In the genomic region with DNA sequence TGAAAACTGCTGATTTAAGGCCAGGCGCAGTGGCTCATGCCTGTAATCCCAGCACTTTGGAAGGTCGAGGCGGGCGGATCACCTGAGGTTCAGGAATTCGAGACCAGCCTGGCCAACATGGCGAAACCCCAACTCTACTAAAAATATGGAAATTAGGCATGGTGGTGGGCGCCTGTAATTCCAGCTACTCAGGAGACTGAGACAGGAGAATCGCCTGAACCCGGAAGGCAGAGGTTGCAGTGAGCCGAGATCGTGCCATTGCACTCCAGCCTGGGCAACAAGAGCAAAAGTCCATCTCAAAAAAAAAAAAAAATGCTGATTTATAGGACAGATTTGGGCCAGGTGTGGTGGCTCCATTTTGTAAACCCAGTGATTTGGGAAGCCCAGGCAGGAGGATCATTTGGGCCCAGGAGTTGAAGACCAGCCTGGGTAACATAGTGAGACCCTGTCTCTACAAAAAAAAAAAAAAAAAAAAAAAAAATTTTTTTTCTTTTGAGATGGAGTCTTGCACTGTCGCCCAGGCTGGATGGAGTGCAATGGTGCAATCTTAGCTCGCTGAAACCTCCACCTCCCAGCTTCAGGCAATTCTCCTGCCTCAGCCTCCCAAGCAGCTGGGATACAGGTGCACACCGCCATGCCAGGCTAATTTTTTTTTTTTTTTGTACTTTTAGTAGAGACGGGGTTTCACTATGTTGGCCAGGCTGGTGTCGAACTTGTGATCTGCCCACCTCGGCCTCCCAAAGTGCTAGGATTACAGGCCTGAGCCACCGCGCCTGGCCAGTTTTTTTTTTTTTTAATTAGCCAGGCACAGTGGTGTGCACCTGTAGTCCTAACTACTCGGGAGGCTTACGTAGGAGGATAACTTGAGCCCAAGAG, we compare ENCODE assay signal across 7 cellular contexts. TPM values are rescaled to one million over a fixed set of nuclear protein-coding genes. Genes with fewer than 3 reads are reported as not detected.
A peak's percentile ranks its signal among the peaks of the same experiment; 100 is the strongest.
DNase-seq lines count a peak whose midpoint lies in the region; ATAC-seq and TF ChIP-seq lines count a peak whose summit lies in the region.
"Not testable (repeated sequence)": the region's sequence is repeated elsewhere in the genome, so short reads cannot be mapped to it uniquely, and the experiment has no call there.

No MANE protein-coding gene starts in this region.

- H3K4me3 Mint-ChIP-seq in activated CD8-positive, alpha-beta T cell treated with anti-CD3 and anti-CD28 coated beads for 36 hours: not testable (repeated sequence)
- peak overlapping the region in 5 of 10 donors; percentile 15 to 57 (median 42) for H3K4me3 Mint-ChIP-seq in naive thymus-derived CD4-positive, alpha-beta T cell

- H2AFZ ChIP-seq in PC-3 (ENCODE audit: low read length); mammary epithelial cell (ENCODE audit: low read depth, low read length): not testable (repeated sequence)

- not testable (repeated sequence) for H4K20me1 ChIP-seq in DOHH2 (ENCODE audit: control insufficient read depth, insufficient read depth, low read depth, low read length); PC-3 (ENCODE audit: low read length); mammary epithelial cell (ENCODE audit: insufficient read depth, low read length)

- H3K79me2 ChIP-seq in DOHH2 (ENCODE audit: control insufficient read depth, low read length); PC-3 (ENCODE audit: low read length); mammary epithelial cell (ENCODE audit: insufficient read depth, low read length): not testable (repeated sequence)

- H3K27me3 ChIP-seq in DOHH2 (ENCODE audit: control insufficient read depth, low read length); PC-3 (ENCODE audit: low read length); mammary epithelial cell (ENCODE audit: insufficient read depth, low read length); naive thymus-derived CD4-positive, alpha-beta T cell (ENCODE audit: control insufficient read depth in 2 of 2, insufficient read depth in 2 of 2, low read length in 2 of 2); gastrocnemius medialis: not testable (repeated sequence)

- not testable (repeated sequence) for H3K9me3 ChIP-seq in DOHH2 (ENCODE audit: control insufficient read depth, insufficient read depth, low read length); PC-3 (ENCODE audit: low read length); mammary epithelial cell (replicated peaks; ENCODE audit: insufficient read depth, low read length); naive thymus-derived CD4-positive, alpha-beta T cell (ENCODE audit: control insufficient read depth in 2 of 3, low read length in 3 of 3); gastrocnemius medialis

- not testable (repeated sequence) for H3K9ac ChIP-seq in PC-3 (ENCODE audit: low read length); mammary epithelial cell (ENCODE audit: insufficient read depth, low read length)

- not testable (repeated sequence) for H3K27me3 Mint-ChIP-seq in activated CD8-positive, alpha-beta T cell treated with anti-CD3 and anti-CD28 coated beads for 36 hours; naive thymus-derived CD4-positive, alpha-beta T cell

- in situ Hi-C loops in mammary epithelial cell (cut with MboI; ENCODE audit: low sequenced_read_pairs in 2 of 2); gastrocnemius medialis (cut with MboI; ENCODE audit: low sequenced_read_pairs in 4 of 4): not testable (repeated sequence)

- not testable (repeated sequence) for H3K4me1 ChIP-seq in DOHH2 (ENCODE audit: control insufficient read depth, low read length); naive thymus-derived CD4-positive, alpha-beta T cell (ENCODE audit: control insufficient read depth in 2 of 2, insufficient read depth in 2 of 2, low read length in 2 of 2)
- H3K4me1 ChIP-seq in PC-3 (ENCODE audit: insufficient read depth, low read length) (peaks cover 18% of the 10 kb centered on the region), mammary epithelial cell (ENCODE audit: insufficient read depth, low read length) (peaks cover 34% of the 10 kb centered on the region), gastrocnemius medialis (peaks cover 14 to 18% of the 10 kb centered on the region in 2 donors)

- H3K9me3 Mint-ChIP-seq in activated CD8-positive, alpha-beta T cell treated with anti-CD3 and anti-CD28 coated beads for 36 hours; naive thymus-derived CD4-positive, alpha-beta T cell: not testable (repeated sequence)

- not testable (repeated sequence) for H3K9me2 ChIP-seq in DOHH2 (replicated peaks; ENCODE audit: control insufficient read depth, low read length); PC-3 (replicated peaks; ENCODE audit: low read length)

- not testable (repeated sequence) for H3K4me3 ChIP-seq in DOHH2 (ENCODE audit: low read length); PC-3 (ENCODE audit: low read length); mammary epithelial cell (replicated peaks in 1 of 3; ENCODE audit: insufficient read depth in 1 of 3, low read depth in 2 of 3, low read length in 3 of 3); naive thymus-derived CD4-positive, alpha-beta T cell (ENCODE audit: low read length); gastrocnemius medialis

- WGBS in mammary epithelial cell (ENCODE audit: low coverage, missing lambda C conversion rate): 74% methylated on average over 14 of the region's 21 CpGs

- peaks cover 23% of the 10 kb centered on the region for H3F3A ChIP-seq in DOHH2 (ENCODE audit: control insufficient read depth, insufficient read depth)
- H3F3A ChIP-seq in PC-3 (ENCODE audit: low read length, unreplicated experiment): not testable (repeated sequence)

- not testable (repeated sequence) for H3K27ac Mint-ChIP-seq in activated CD8-positive, alpha-beta T cell treated with anti-CD3 and anti-CD28 coated beads for 36 hours
- H3K27ac Mint-ChIP-seq in naive thymus-derived CD4-positive, alpha-beta T cell: peak overlapping the region in 7 of 9 donors; percentile 35 to 90 (median 61)

- H3K36me3 ChIP-seq in DOHH2 (ENCODE audit: control insufficient read depth, low read length); PC-3 (ENCODE audit: low read depth, low read length); mammary epithelial cell (ENCODE audit: insufficient read depth, low read length); gastrocnemius medialis: not testable (repeated sequence)
- peaks cover 0 to 16% (median 3%) of the 10 kb centered on the region in 3 experiments for H3K36me3 ChIP-seq in naive thymus-derived CD4-positive, alpha-beta T cell (ENCODE audit: control insufficient read depth in 2 of 3, insufficient read depth in 3 of 3, low read length in 3 of 3)

- intact Hi-C loops in PC-3 (cut with micrococcal nuclease); activated CD8-positive, alpha-beta T cell treated with anti-CD3 and anti-CD28 coated beads for 36 hours (cut with micrococcal nuclease); mammary epithelial cell (cut with micrococcal nuclease); gastrocnemius medialis (cut with DNase I; ENCODE audit: low total_unique reads): not testable (repeated sequence)
- intact Hi-C loops in naive thymus-derived CD4-positive, alpha-beta T cell (cut with micrococcal nuclease): loop anchor here in 1 of 2 donors (10.0 kb wide), 1 partner anchor 251 kb away; a partner anchor contains a TSS

- dilution Hi-C loops in mammary epithelial cell (cut with HindIII; ENCODE audit: low sequenced_read_pairs): not testable (repeated sequence)

- H3K4me1 Mint-ChIP-seq in activated CD8-positive, alpha-beta T cell treated with anti-CD3 and anti-CD28 coated beads for 36 hours (ENCODE audit: low read depth): peaks cover 15% of the 10 kb centered on the region
- H3K4me1 Mint-ChIP-seq in naive thymus-derived CD4-positive, alpha-beta T cell: peaks cover 12 to 32% (median 22%) of the 10 kb centered on the region in 7 donors

- not testable (repeated sequence) for TF ChIP-seq CTCF in DOHH2 (IDR thresholded peaks at IDR 0.05; ENCODE audit: low read depth, low read length, poor library complexity, severe bottlenecking); PC-3 (conservative IDR thresholded peaks at IDR 0.05; ENCODE audit: low read depth, low read length); activated CD8-positive, alpha-beta T cell treated with anti-CD3 and anti-CD28 coated beads for 36 hours (IDR thresholded peaks at IDR 0.05); mammary epithelial cell (conservative IDR thresholded peaks at IDR 0.05 in 1 of 2, IDR thresholded peaks at IDR 0.05 in 1 of 2; ENCODE audit: extremely low read depth in 1 of 2, insufficient read depth in 1 of 2, low read depth in 1 of 2, low read length in 2 of 2); gastrocnemius medialis (IDR thresholded peaks at IDR 0.05 in 4 of 5, conservative IDR thresholded peaks at IDR 0.05 in 1 of 5)

- not testable (repeated sequence) for DNase-seq in PC-3; activated CD8-positive, alpha-beta T cell treated with anti-CD3 and anti-CD28 coated beads for 36 hours; mammary epithelial cell; naive thymus-derived CD4-positive, alpha-beta T cell; gastrocnemius medialis
- DNase-seq in islet precursor cell: peak; percentile 17

- H3K27ac ChIP-seq in DOHH2 (ENCODE audit: low read depth, low read length); PC-3 (ENCODE audit: low read length); mammary epithelial cell (ENCODE audit: insufficient read depth, low read depth, low read length); naive thymus-derived CD4-positive, alpha-beta T cell (ENCODE audit: low read depth, low read length): not testable (repeated sequence)
- peak overlapping the region; percentile 7 to 49 (median 21) for H3K27ac ChIP-seq in gastrocnemius medialis

- POLR2A ChIA-PET in PC-3 (lab: Charles Lee; ENCODE audit: unreplicated experiment): interaction anchor here (0.6 kb wide), 1 partner anchor 45 kb away, joined by 12 read pairs; no protein-coding TSS in a partner anchor
- POLR2A ChIA-PET in activated CD8-positive, alpha-beta T cell treated with anti-CD3 and anti-CD28 coated beads for 36 hours (lab: Charles Lee): interaction anchor here (0.7 kb wide), 2 partner anchors 17 to 127 kb away, joined by 3 read pairs; no protein-coding TSS in a partner anchor
- POLR2A ChIA-PET in naive thymus-derived CD4-positive, alpha-beta T cell (lab: Charles Lee): interaction anchor here (0.5 to 1.2 kb wide), 9 partner anchors 8 to 525 kb away, joined by 3 to 6 read pairs (median 3); no protein-coding TSS in a partner anchor

- CTCF ChIA-PET in PC-3 (lab: Charles Lee): interaction anchor here (1.0 kb wide), 1 partner anchor 42 kb away, joined by 3 read pairs; a partner anchor contains a TSS
- CTCF ChIA-PET in activated CD8-positive, alpha-beta T cell treated with anti-CD3 and anti-CD28 coated beads for 36 hours (lab: Charles Lee): interaction anchor here (1.1 to 1.2 kb wide), 3 partner anchors 10 to 63 kb away, joined by 3 read pairs; no protein-coding TSS in a partner anchor
- CTCF ChIA-PET in mammary epithelial cell (lab: Charles Lee; ENCODE audit: low non-redundant PET): not testable (repeated sequence)
- CTCF ChIA-PET in naive thymus-derived CD4-positive, alpha-beta T cell (lab: Charles Lee): interaction anchor here (0.6 to 1.3 kb wide), 6 partner anchors 16 to 396 kb away, joined by 3 read pairs; no protein-coding TSS in a partner anchor

- H3K4me2 ChIP-seq in DOHH2 (ENCODE audit: low read length) (peak overlapping the region; percentile 42), PC-3 (ENCODE audit: low read length) (peak overlapping the region; percentile 9; the same call in 1 of the 2 replicates), mammary epithelial cell (ENCODE audit: insufficient read depth, low read depth, low read length) (peak overlapping the region; percentile 67)

- not testable (repeated sequence) for BruUV-seq in PC-3 (replicated peaks; lab: Mats Ljungman, UMichigan); mammary epithelial cell (replicated peaks; lab: Mats Ljungman, UMichigan)

- not testable (repeated sequence) for H3K36me3 Mint-ChIP-seq in activated CD8-positive, alpha-beta T cell treated with anti-CD3 and anti-CD28 coated beads for 36 hours (ENCODE audit: low read depth)
- H3K36me3 Mint-ChIP-seq in naive thymus-derived CD4-positive, alpha-beta T cell: peaks cover 0 to 11% (median 0%) of the 10 kb centered on the region in 5 donors

- TF ChIP-seq POLR2A in gastrocnemius medialis (IDR thresholded peaks at IDR 0.05): not testable (repeated sequence)

- ATAC-seq in PC-3; naive thymus-derived CD4-positive, alpha-beta T cell; gastrocnemius medialis: not testable (repeated sequence)
- peak; percentile 29 for ATAC-seq in activated CD8-positive, alpha-beta T cell treated with anti-CD3 and anti-CD28 coated beads for 36 hours

RNA-seq across cellular contexts. Expression of a gene that starts 6.9 kb away (rescaled TPM):
- total RNA-seq in PC-3 (2014; rRNA removed) (7.7 and 9.4 TPM in 2 replicates), mammary epithelial cell (10 to 100 TPM in 1 of 2 donors, 1 to 10 TPM in 1; 3.7 to 15.5 TPM), gastrocnemius medialis (10 to 100 TPM in 2 of 4 donors, 1 to 10 TPM in 2; 2.5 to 11.1 (median 6.7) TPM)
- total RNA-seq in activated CD8-positive, alpha-beta T cell treated with anti-CD3 and anti-CD28 coated beads for 36 hours: 10 to 100 TPM; 25.3 to 27.7 TPM
- polyA plus RNA-seq in mammary epithelial cell: 15.8 TPM
- polyA minus RNA-seq in mammary epithelial cell: 11.7 TPM
- 10 to 100 TPM; 11.4 to 35.9 (median 26.4) TPM for total RNA-seq in naive thymus-derived CD4-positive, alpha-beta T cell
- polyA plus RNA-seq in naive thymus-derived CD4-positive, alpha-beta T cell: 1 to 10 TPM; 2.7 to 4.9 TPM

RNA-seq across cellular contexts. Expression of a gene that starts 42.0 kb away (rescaled TPM):
- 45.7 and 45.8 TPM in 2 replicates for total RNA-seq in PC-3 (2014; rRNA removed)
- 10 to 100 TPM; 70.8 to 74.3 TPM for total RNA-seq in activated CD8-positive, alpha-beta T cell treated with anti-CD3 and anti-CD28 coated beads for 36 hours
- 10 to 100 TPM; 83.5 to 92.7 TPM for total RNA-seq in mammary epithelial cell
- 31.2 TPM for polyA plus RNA-seq in mammary epithelial cell
- 88.1 TPM for polyA minus RNA-seq in mammary epithelial cell
- 10 to 100 TPM; 47.4 to 63.7 (median 51.6) TPM for total RNA-seq in naive thymus-derived CD4-positive, alpha-beta T cell
- 10 to 100 TPM; 19.5 to 26.8 TPM for polyA plus RNA-seq in naive thymus-derived CD4-positive, alpha-beta T cell
- 10 to 100 TPM; 67.3 to 80.7 (median 74.4) TPM for total RNA-seq in gastrocnemius medialis

RNA-seq across cellular contexts. Expression of a gene that starts 52.2 kb away (rescaled TPM):
- total RNA-seq in PC-3 (2014; rRNA removed) (86.7 and 114 TPM in 2 replicates), mammary epithelial cell (100 to 1,000 TPM in 1 of 2 donors, 10 to 100 TPM in 1; 39.8 to 109 TPM), gastrocnemius medialis (10 to 100 TPM; 19.9 to 50.3 (median 34.6) TPM)
- 100 to 1,000 TPM; 201 to 203 TPM for total RNA-seq in activated CD8-positive, alpha-beta T cell treated with anti-CD3 and anti-CD28 coated beads for 36 hours
- polyA plus RNA-seq in mammary epithelial cell: 46.6 TPM
- 103 TPM for polyA minus RNA-seq in mammary epithelial cell
- total RNA-seq in naive thymus-derived CD4-positive, alpha-beta T cell: 100 to 1,000 TPM in 3 of 5 experiments, 10 to 100 TPM in 2; 89.2 to 162 (median 125) TPM
- polyA plus RNA-seq in naive thymus-derived CD4-positive, alpha-beta T cell: 100 to 1,000 TPM; 108 to 116 TPM

Comparison
In these comparisons a context has a peak if more than half of its experiments do, and no peak if none do; other contexts are left out.
1. H3K4me2 ChIP-seq: peak in every context shown above with its lines; median percentile 67 in mammary epithelial cell; 42 in DOHH2; 9 in PC-3.